Comparison of ENCODE assay signal across 25 cellular contexts in the genomic region with DNA sequence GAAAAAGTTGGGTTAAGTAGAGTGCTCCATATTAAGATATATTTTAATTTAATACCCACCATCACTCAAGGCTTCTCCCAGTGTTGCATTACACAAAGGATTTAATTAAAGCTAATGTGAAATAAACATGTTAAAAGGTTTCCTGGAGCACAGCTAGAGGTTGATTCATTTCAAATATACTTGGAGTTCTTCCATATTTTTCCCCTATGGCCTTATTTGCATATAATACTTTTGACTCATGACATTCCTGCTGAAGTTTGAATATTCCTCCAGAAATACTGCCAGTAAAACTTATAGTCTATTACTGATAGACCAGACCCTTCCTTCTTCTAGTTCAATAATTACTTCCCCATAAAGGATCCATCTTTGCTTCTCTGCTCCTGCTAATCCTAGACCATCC.
DNase-seq lines count a peak whose midpoint lies in the region; ATAC-seq, FAIRE-seq and TF ChIP-seq lines count a peak whose summit lies in the region.
"Had no signal": no experiment of that assay in that cellular context is flagged by ENCODE, and none has a peak within 500 bp of the region (broad histone marks: within the 10 kb centered on the region; RNA-seq: fewer than 3 reads in every experiment).

No MANE protein-coding gene starts in this region.

- ATAC-seq in GM18870 (IDR thresholded peaks at IDR 0.05; ENCODE audit: unreplicated experiment) (no peak), GM18907 (IDR thresholded peaks at IDR 0.05; ENCODE audit: unreplicated experiment) (no peak)
- ATAC-seq: left lobe of liver; natural killer cell treated with Interleukin-12 subunit alpha and Interleukin-12 subunit beta and Interleukin-15 and Interleukin-18, amount 100 ng/mL, for 72 hours had no signal

- H3K9ac ChIP-seq in keratinocyte (ENCODE audit: control insufficient read depth, extremely low read depth, insufficient read depth, low read length), result no peak overlapping the region

- no peaks in the 10 kb centered on the region for H4K20me1 ChIP-seq in keratinocyte (ENCODE audit: control insufficient read depth, extremely low read depth, insufficient read depth, low read length)

- H3K4me3 ChIP-seq in AG10803 (ENCODE audit: low read length) (no peak overlapping the region), keratinocyte (ENCODE audit: control insufficient read depth in 2 of 3, extremely low read depth in 1 of 3, insufficient read depth in 2 of 3, low read depth in 1 of 3, low read length in 3 of 3) (no peak overlapping the region)
- H3K4me3 ChIP-seq: prostate gland, SK-N-MC had no signal

- no peaks in the 10 kb centered on the region for H3K9me1 ChIP-seq in keratinocyte (ENCODE audit: control insufficient read depth, extremely low read depth, insufficient read depth, low read length)

- peak overlapping the region; percentile 2 for H3K27ac ChIP-seq in epithelial cell of prostate
- no peak overlapping the region for H3K27ac ChIP-seq in keratinocyte (ENCODE audit: control insufficient read depth, insufficient read depth, low read length)
- H3K27ac ChIP-seq: prostate gland, RWPE1, SK-N-MC had no signal

- no peak for TF ChIP-seq CTCF in AG10803 (conservative IDR thresholded peaks at IDR 0.05; ENCODE audit: low read length)
- TF ChIP-seq CTCF in keratinocyte (optimal IDR thresholded peaks at IDR 0.05 in 1 of 3, IDR thresholded peaks at IDR 0.05 in 1 of 3, conservative IDR thresholded peaks at IDR 0.05 in 1 of 3; ENCODE audit: extremely low read depth in 1 of 3, insufficient read depth in 2 of 3, low read length in 3 of 3), result no peak

- FAIRE-seq in keratinocyte (lab: Jason Lieb, UNC), result no peak
- FAIRE-seq: urothelium cell line had no signal

- H3K4me1 ChIP-seq in keratinocyte (ENCODE audit: control insufficient read depth, extremely low read depth, insufficient read depth, low read length), result peaks cover 14% of the 10 kb centered on the region
- H3K4me1 ChIP-seq: prostate gland had no signal

- peak; percentile 48 for DNase-seq in AG10803 (ENCODE audit: low read depth)
- DNase-seq in M059J (ENCODE audit: low read depth), result peak; percentile 63
- DNase-seq in epithelial cell of prostate (ENCODE audit: low read depth, low spot score), result no peak
- no peak for DNase-seq in keratinocyte (ENCODE audit: low read depth, low spot score)
- DNase-seq in occipital lobe (lab: John Stamatoyannopoulos, UW), result no peak
- DNase-seq in activated T-cell treated with anti-CD3 and anti-CD28 coated beads, Interleukin-2, amount 50 U/mL, for 48 hours, result no peak
- DNase-seq: activated CD4-positive, alpha-beta memory T cell treated with anti-CD3 and anti-CD28 coated beads, Interleukin-2, amount 10 ng/mL, durations not matched to agents 7 days and 5 days; activated CD4-positive, CD25-positive, alpha-beta regulatory T cell; activated gamma-delta T cell treated with Interleukin-2 at 50 U/mL for 16 hours; activated T-cell treated with anti-CD3 and anti-CD28 coated beads for 4 hours; C1 segment of cervical spinal cord; Calu3; erythroblast; midbrain; NCI-H1694; NCI-H2171; NCI-H526 treated with DMSO at 0.1 percent for 48 hours had no signal

- H3K36me3 ChIP-seq in keratinocyte (ENCODE audit: control insufficient read depth in 2 of 2, extremely low read depth in 1 of 2, insufficient read depth in 2 of 2, low read length in 2 of 2), result no peaks in the 10 kb centered on the region
- H3K36me3 ChIP-seq: prostate gland had no signal

- H3K9me3 ChIP-seq in keratinocyte (ENCODE audit: control insufficient read depth, low read depth, low read length), result no peaks in the 10 kb centered on the region
- H3K9me3 ChIP-seq: prostate gland had no signal

- H3K4me2 ChIP-seq in keratinocyte (ENCODE audit: control insufficient read depth, extremely low read depth, insufficient read depth, low read depth, low read length), result no peak overlapping the region

- H3K27me3 ChIP-seq in keratinocyte (ENCODE audit: control insufficient read depth, extremely low read depth, insufficient read depth, low read length), result no peaks in the 10 kb centered on the region

- no peaks in the 10 kb centered on the region for H3K79me2 ChIP-seq in keratinocyte (ENCODE audit: control insufficient read depth, insufficient read depth, low read length)

- H2AFZ ChIP-seq in keratinocyte (ENCODE audit: control insufficient read depth, low read length), result peak overlapping the region; percentile 16

- dilution Hi-C loops in keratinocyte (cut with MboI; ENCODE audit: extremely low pct_ligation_motif_present, low sequenced_read_pairs), result no loop called here

Comparison
In these comparisons a context has a peak if more than half of its experiments do, and no peak if none do; other contexts are left out.
1. DNase-seq: peak in AG10803 (single experiment) and M059J (single experiment); none in epithelial cell of prostate (single experiment), keratinocyte (single experiment), occipital lobe (single experiment) and activated T-cell treated with anti-CD3 and anti-CD28 coated beads, Interleukin-2, amount 50 U/mL, for 48 hours (0 of 2).